23 cellular contexts compared by ENCODE assay signal in the genomic region with DNA sequence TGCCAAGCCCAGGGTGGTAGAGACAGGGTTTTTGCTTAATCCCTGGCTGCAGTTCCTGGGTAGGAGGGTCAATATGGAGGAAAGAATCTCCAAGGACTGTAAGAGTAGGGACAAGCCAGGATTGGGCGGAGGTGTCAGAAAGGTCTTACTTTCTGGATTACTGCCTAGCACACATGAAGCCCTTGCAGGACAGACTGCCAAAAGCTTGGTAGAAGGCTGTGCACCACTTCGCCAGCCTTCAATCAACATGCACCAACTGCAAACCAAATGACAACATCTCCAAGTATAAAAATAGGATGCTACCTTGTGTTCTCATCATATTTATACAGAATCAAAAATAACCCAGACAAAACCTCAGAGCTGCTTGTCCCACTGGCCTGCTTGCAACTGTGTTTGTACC.
"Had no signal": no experiment of that assay in that cellular context is flagged by ENCODE, and none has a peak within 500 bp of the region (broad histone marks: within the 10 kb centered on the region; RNA-seq: fewer than 3 reads in every experiment).

No MANE protein-coding gene starts in this region.

- H3K4me3 Mint-ChIP-seq: activated CD8-positive, alpha-beta T cell treated with anti-CD3 and anti-CD28 coated beads, Interleukin-2, amount 10 ng/mL, durations not matched to agents 7 days and 5 days; activated naive CD8-positive, alpha-beta T cell treated with anti-CD3 and anti-CD28 coated beads, Interleukin-2, amount 10 ng/mL, durations not matched to agents 7 days and 5 days; activated T-cell treated with anti-CD3 and anti-CD28 coated beads, Interleukin-2, amount 50 U/mL, for 72 hours; T-helper 1 cell treated with Interleukin-12 subunit alpha and Interleukin-12 subunit beta and Interleukin-4 antibody, amounts not matched to agents 30 μg/mL and 1 μg/mL, for 36 hours had no signal

- ATAC-seq: activated CD4-positive, CD25-positive, alpha-beta regulatory T cell treated with anti-CD3 and anti-CD28 coated beads, Interleukin-2, amount 50 U/mL, for 24 hours; activated CD8-positive, alpha-beta T cell treated with anti-CD3 and anti-CD28 coated beads, Interleukin-2, amount 10 ng/mL, durations not matched to agents 7 days and 5 days; activated T-cell treated with anti-CD3 and anti-CD28 coated beads, Interleukin-2, amount 50 U/mL, for 72 hours had no signal

- H3K4me3 ChIP-seq: adrenal gland, MG63, Peyer's patch had no signal

- H3K27ac ChIP-seq: adrenal gland, KMS-11, Peyer's patch, RWPE1 had no signal

- H3K27me3 Mint-ChIP-seq: activated naive CD8-positive, alpha-beta T cell treated with anti-CD3 and anti-CD28 coated beads, Interleukin-2, amount 10 ng/mL, durations not matched to agents 7 days and 5 days had no signal

- H3K27me3 ChIP-seq: adrenal gland, MG63, Peyer's patch had no signal

- H3K27ac Mint-ChIP-seq: activated CD8-positive, alpha-beta T cell treated with anti-CD3 and anti-CD28 coated beads, Interleukin-2, amount 10 ng/mL, durations not matched to agents 7 days and 5 days; activated naive CD8-positive, alpha-beta T cell treated with anti-CD3 and anti-CD28 coated beads, Interleukin-2, amount 10 ng/mL, durations not matched to agents 7 days and 5 days; activated T-cell treated with anti-CD3 and anti-CD28 coated beads, Interleukin-2, amount 50 U/mL, for 72 hours; activated T-helper 2 cell treated with anti-CD3 and anti-CD28 coated beads, Interferon-gamma antibody, Interleukin-2, Interleukin-4, amounts not matched to agents 10 μg/mL and 5 μg/mL and 100 μg/mL, durations not matched to agents 14 hours and 24 hours and 36 hours; T-helper 1 cell treated with Interleukin-12 subunit alpha and Interleukin-12 subunit beta and Interleukin-4 antibody, amounts not matched to agents 30 μg/mL and 1 μg/mL, for 36 hours had no signal

- H3K9ac ChIP-seq: KMS-11 had no signal

- H3K9me3 Mint-ChIP-seq: activated naive CD8-positive, alpha-beta T cell treated with anti-CD3 and anti-CD28 coated beads, Interleukin-2, amount 10 ng/mL, durations not matched to agents 7 days and 5 days; activated T-cell treated with anti-CD3 and anti-CD28 coated beads, Interleukin-2, amount 50 U/mL, for 72 hours; activated T-helper 2 cell treated with anti-CD3 and anti-CD28 coated beads, Interferon-gamma antibody, Interleukin-2, Interleukin-4, amounts not matched to agents 10 μg/mL and 5 μg/mL and 100 μg/mL, durations not matched to agents 14 hours and 24 hours and 36 hours; T-helper 1 cell treated with Interleukin-12 subunit alpha and Interleukin-12 subunit beta and Interleukin-4 antibody, amounts not matched to agents 30 μg/mL and 1 μg/mL, for 36 hours had no signal

- H3K9me3 ChIP-seq: adrenal gland, MG63, Peyer's patch had no signal

- H3K4me2 ChIP-seq: KMS-11 had no signal

- DNase-seq: activated CD4-positive, alpha-beta T cell treated with anti-CD3 and anti-CD28 coated beads for 48 hours; activated CD4-positive, alpha-beta T cell treated with anti-CD3 and anti-CD28 coated beads, Interleukin-2, amount 50 U/mL, for 4 hours; activated CD8-positive, alpha-beta T cell treated with anti-CD3 and anti-CD28 coated beads, Interleukin-2, amount 10 ng/mL, durations not matched to agents 7 days and 5 days; activated naive CD4-positive, alpha-beta T cell treated with anti-CD3 and anti-CD28 coated beads, Interleukin-2, amount 50 U/mL, for 16 hours; activated naive CD8-positive, alpha-beta T cell treated with anti-CD3 and anti-CD28 coated beads, Interleukin-2, amount 10 ng/mL, durations not matched to agents 7 days and 5 days; activated T-cell treated with anti-CD3 and anti-CD28 coated beads, Interleukin-2, amount 50 U/mL, for 72 hours; adrenal gland; anterior cingulate cortex; caudate nucleus; MG63; MV-4-11; NCI-H1105; NCI-H1436; NCI-H187; NCI-H2081; NCI-H510A treated with DMSO at 0.1 percent for 48 hours; Peyer's patch; SHP77 treated with DMSO at 0.1 percent for 48 hours had no signal
